18 cellular contexts compared by ENCODE assay signal in the genomic region with DNA sequence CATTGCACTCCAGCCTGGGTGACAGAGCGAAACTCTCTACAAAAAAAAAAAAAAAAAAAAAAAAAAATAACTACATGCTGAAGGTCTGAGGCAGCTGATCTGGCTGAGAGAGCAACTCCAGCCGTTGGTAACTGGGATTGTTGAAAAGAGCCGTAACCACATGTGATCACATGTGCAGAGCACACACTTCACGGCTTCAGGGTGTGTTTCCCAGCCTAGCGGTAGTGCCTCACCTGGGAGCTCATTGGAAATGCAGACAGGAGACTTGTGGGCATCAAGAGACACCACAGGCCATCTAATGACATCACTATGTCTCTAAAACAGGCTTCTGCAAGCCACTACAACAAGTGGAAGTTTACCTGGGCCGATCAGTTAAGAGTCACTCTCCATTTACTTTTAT. TPM values are rescaled to one million over a fixed set of nuclear protein-coding genes. Genes with fewer than 3 reads are reported as not detected.
DNase-seq lines count a peak whose midpoint lies in the region; ATAC-seq, FAIRE-seq and TF ChIP-seq lines count a peak whose summit lies in the region.
"Had no signal": no experiment of that assay in that cellular context is flagged by ENCODE, and none has a peak within 500 bp of the region (broad histone marks: within the 10 kb centered on the region; RNA-seq: fewer than 3 reads in every experiment).

No MANE protein-coding gene starts in this region.

- intact Hi-C loops in HCT116 (cut with micrococcal nuclease) (no loop called here), pancreas (cut with DNase I) (no loop called here)

- no peaks in the 10 kb centered on the region for H3K36me3 ChIP-seq in HCT116 (ENCODE audit: control insufficient read depth in 1 of 2, insufficient read depth in 2 of 2, low read length in 2 of 2)
- no peaks in the 10 kb centered on the region for H3K36me3 ChIP-seq in hepatocyte (replicated peaks; ENCODE audit: insufficient read depth, low read depth)
- no peaks in the 10 kb centered on the region for H3K36me3 ChIP-seq in pancreas
- H3K36me3 ChIP-seq: BE2C, cardiac muscle cell, heart right ventricle had no signal

- no peak overlapping the region for H3K27ac ChIP-seq in HCT116 (ENCODE audit: low read depth, low read length)
- H3K27ac ChIP-seq in hepatocyte = peak overlapping the region; percentile 94
- peak overlapping the region in 2 of 4 donors; percentile 77 to 87 for H3K27ac ChIP-seq in pancreas
- H3K27ac ChIP-seq: heart right ventricle, testis had no signal

- TF ChIP-seq RAD21 in HCT116 (IDR thresholded peaks at IDR 0.05; ENCODE audit: low read depth) = no peak

- H3K9me3 Mint-ChIP-seq in activated CD8-positive, alpha-beta T cell treated with anti-CD3 and anti-CD28 coated beads, Interleukin-2, amount 10 ng/mL, durations not matched to agents 7 days and 5 days (ENCODE audit: insufficient read depth) = no peaks in the 10 kb centered on the region
- H3K9me3 Mint-ChIP-seq: activated T-helper 1 cell treated with anti-CD3 and anti-CD28 coated beads, Interleukin-12 subunit alpha, Interleukin-12 subunit beta, Interleukin-2, Interleukin-4 antibody, amounts not matched to agents 30 ng/mL and 10 ng/mL and 1 ng/mL, durations not matched to agents 14 hours and 24 hours and 36 hours; naive B cell had no signal

- FAIRE-seq in pancreas (lab: Jason Lieb, UNC) = no peak

- H3K4me3 ChIP-seq in HCT116 (replicated peaks in 1 of 2; ENCODE audit: low read depth in 1 of 2, low read length in 2 of 2) (no peak overlapping the region), hepatocyte (no peak overlapping the region), pancreas (no peak overlapping the region)
- H3K4me3 ChIP-seq: cardiac muscle cell, heart right ventricle, testis had no signal

- no peak for TF ChIP-seq POLR2A in HCT116 (IDR thresholded peaks at IDR 0.05; ENCODE audit: borderline replicate concordance, extremely low read depth, insufficient read depth, insufficient read length)

- no peaks in the 10 kb centered on the region for H3K27me3 ChIP-seq in HCT116 (ENCODE audit: insufficient read depth, low read length)
- H3K27me3 ChIP-seq in hepatocyte = no peaks in the 10 kb centered on the region
- H3K27me3 ChIP-seq in pancreas = no peaks in the 10 kb centered on the region
- H3K27me3 ChIP-seq: BE2C, cardiac muscle cell, testis had no signal

- CTCF ChIA-PET in HCT116 (lab: Charles Lee) = no interaction called here
- CTCF ChIA-PET in activated CD8-positive, alpha-beta T cell treated with anti-CD3 and anti-CD28 coated beads, Interleukin-2, amount 10 ng/mL, durations not matched to agents 7 days and 5 days (lab: Charles Lee) = interaction anchor here (0.6 to 1.3 kb wide), 3 partner anchors 12 to 60 kb away, joined by 3 to 5 read pairs (median 3); a partner anchor contains a TSS

- TF ChIP-seq CTCF in HCT116 (IDR thresholded peaks at IDR 0.05 in 2 of 3, conservative IDR thresholded peaks at IDR 0.05 in 1 of 3; ENCODE audit: borderline replicate concordance in 1 of 3, insufficient read depth in 1 of 3, low read depth in 2 of 3, low read length in 2 of 3) (no peak; a peak in 1 of 6 replicates), hepatocyte (IDR thresholded peaks at IDR 0.05; ENCODE audit: poor library complexity) (no peak), pancreas (IDR thresholded peaks at IDR 0.05) (no peak)

- no peaks in the 10 kb centered on the region for H3K4me1 Mint-ChIP-seq in activated CD8-positive, alpha-beta T cell treated with anti-CD3 and anti-CD28 coated beads, Interleukin-2, amount 10 ng/mL, durations not matched to agents 7 days and 5 days (ENCODE audit: low read depth)

- no peaks in the 10 kb centered on the region for H3K9me3 ChIP-seq in HCT116 (ENCODE audit: control insufficient read depth in 1 of 2, insufficient read depth in 1 of 2, low read depth in 1 of 2, low read length in 2 of 2)
- no peaks in the 10 kb centered on the region for H3K9me3 ChIP-seq in hepatocyte (ENCODE audit: low read depth)
- H3K9me3 ChIP-seq in pancreas = no peaks in the 10 kb centered on the region
- H3K9me3 ChIP-seq: BE2C, heart right ventricle, testis had no signal

- no peak overlapping the region for H2AFZ ChIP-seq in HCT116 (ENCODE audit: low read depth, low read length, poor library complexity, severe bottlenecking)
- H2AFZ ChIP-seq in hepatocyte = no peak overlapping the region

- H3K4me3 Mint-ChIP-seq in activated CD8-positive, alpha-beta T cell treated with anti-CD3 and anti-CD28 coated beads, Interleukin-2, amount 10 ng/mL, durations not matched to agents 7 days and 5 days = no peak overlapping the region
- H3K4me3 Mint-ChIP-seq: activated T-helper 1 cell treated with anti-CD3 and anti-CD28 coated beads, Interleukin-12 subunit alpha, Interleukin-12 subunit beta, Interleukin-2, Interleukin-4 antibody, amounts not matched to agents 30 ng/mL and 10 ng/mL and 1 ng/mL, durations not matched to agents 14 hours and 24 hours and 36 hours; naive B cell had no signal

- H3K79me2 ChIP-seq in HCT116 (ENCODE audit: insufficient read depth, low read length) = no peaks in the 10 kb centered on the region
- H3K79me2 ChIP-seq in hepatocyte = no peaks in the 10 kb centered on the region

- 67% methylated on average over 6 of the region's 6 CpGs for WGBS in hepatocyte (ENCODE audit: low lambda C conversion rate, missing lambda C conversion rate)
- WGBS in pancreas, 2 donors = 44 to 45% methylated on average over 6 of the region's 6 CpGs

- peaks cover 15% of the 10 kb centered on the region for H3K27me3 Mint-ChIP-seq in activated CD8-positive, alpha-beta T cell treated with anti-CD3 and anti-CD28 coated beads, Interleukin-2, amount 10 ng/mL, durations not matched to agents 7 days and 5 days (ENCODE audit: low read depth)

- no peak overlapping the region for H3K27ac Mint-ChIP-seq in activated CD8-positive, alpha-beta T cell treated with anti-CD3 and anti-CD28 coated beads, Interleukin-2, amount 10 ng/mL, durations not matched to agents 7 days and 5 days
- H3K27ac Mint-ChIP-seq: activated T-helper 1 cell treated with anti-CD3 and anti-CD28 coated beads, Interleukin-12 subunit alpha, Interleukin-12 subunit beta, Interleukin-2, Interleukin-4 antibody, amounts not matched to agents 30 ng/mL and 10 ng/mL and 1 ng/mL, durations not matched to agents 14 hours and 24 hours and 36 hours; naive B cell had no signal

- RAD21 ChIA-PET in HCT116 (lab: Charles Lee; ENCODE audit: low non-redundant PET in 1 of 2, low total read pairs in 2 of 2, uncharacterized antibody in 2 of 2, unreplicated experiment in 2 of 2) = no interaction called here

- H3K9me2 ChIP-seq in HCT116 (ENCODE audit: insufficient read depth) = no peaks in the 10 kb centered on the region
- no peaks in the 10 kb centered on the region for H3K9me2 ChIP-seq in hepatocyte (replicated peaks; ENCODE audit: insufficient read depth)

- POLR2A ChIA-PET in HCT116 (lab: Charles Lee) = no interaction called here
- POLR2A ChIA-PET in activated CD8-positive, alpha-beta T cell treated with anti-CD3 and anti-CD28 coated beads, Interleukin-2, amount 10 ng/mL, durations not matched to agents 7 days and 5 days (lab: Charles Lee) = no interaction called here

- H3K4me1 ChIP-seq in HCT116 (ENCODE audit: control insufficient read depth in 1 of 2, insufficient read depth in 2 of 2, low read length in 2 of 2) (peaks cover 16 to 22% of the 10 kb centered on the region in 2 experiments), hepatocyte (ENCODE audit: insufficient read depth) (peaks cover 17% of the 10 kb centered on the region), pancreas (peaks cover 7 to 22% (median 14%) of the 10 kb centered on the region in 3 donors)
- H3K4me1 ChIP-seq: BE2C, testis had no signal

- no peak for DNase-seq in HCT116 (ENCODE audit: low read depth, low spot score)
- peak; percentile 12 for DNase-seq in NCI-H510A treated with DMSO at 0.1 percent for 48 hours (lab: John Stamatoyannopoulos, UW)
- peak; percentile 55 for DNase-seq in hepatocyte (ENCODE audit: low spot score)
- DNase-seq in pancreas = peak in 2 of 6 donors; percentile 27 to 38
- no peak for DNase-seq in central memory CD4-positive, alpha-beta T cell
- DNase-seq in activated CD8-positive, alpha-beta T cell treated with anti-CD3 and anti-CD28 coated beads, Interleukin-2, amount 10 ng/mL, durations not matched to agents 7 days and 5 days = no peak
- DNase-seq: activated CD8-positive, alpha-beta memory T cell treated with anti-CD3 and anti-CD28 coated beads for 24 hours; BE2C; effector CD4-positive, alpha-beta T cell; heart right ventricle; left cardiac atrium; naive B cell; NCI-H1105; NCI-H226; testis had no signal

- ATAC-seq in HCT116 = peak; percentile 59; the same call in 1 of the 2 replicates
- peak; percentile 41 to 50 (median 44) for ATAC-seq in pancreas
- no peak for ATAC-seq in activated CD8-positive, alpha-beta T cell treated with anti-CD3 and anti-CD28 coated beads, Interleukin-2, amount 10 ng/mL, durations not matched to agents 7 days and 5 days
- no peak for ATAC-seq in HG02610 (IDR thresholded peaks at IDR 0.05; ENCODE audit: unreplicated experiment)
- ATAC-seq: heart right ventricle, left cardiac atrium had no signal

- no peak overlapping the region for H3K9ac ChIP-seq in HCT116 (ENCODE audit: low read length)

- H4K20me1 ChIP-seq in HCT116 (ENCODE audit: insufficient read depth) (no peaks in the 10 kb centered on the region), hepatocyte (ENCODE audit: insufficient read depth, poor library complexity, severe bottlenecking) (no peaks in the 10 kb centered on the region)

- H3K4me2 ChIP-seq in HCT116 (ENCODE audit: low read length) (no peak overlapping the region), hepatocyte (no peak overlapping the region)

- H3K36me3 Mint-ChIP-seq in activated CD8-positive, alpha-beta T cell treated with anti-CD3 and anti-CD28 coated beads, Interleukin-2, amount 10 ng/mL, durations not matched to agents 7 days and 5 days (ENCODE audit: low read depth) = no peaks in the 10 kb centered on the region
- H3K36me3 Mint-ChIP-seq: naive B cell had no signal

- BruUV-seq in HCT116 (replicated peaks; lab: Mats Ljungman, UMichigan) = no TSS peak

TF ChIP-seq in HCT116, 20 proteins besides CTCF, POLR2A, EP300 and RAD21 (continues in another document):
- TF ChIP-seq SRF (IDR thresholded peaks at IDR 0.05; ENCODE audit: low read depth) (no peak), POLR2AphosphoS5 (IDR thresholded peaks at IDR 0.05; ENCODE audit: low read depth, low read length) (no peak)

RNA-seq across cellular contexts. Expression of a gene that starts 11.8 kb away (rescaled TPM):
- total RNA-seq in HCT116 (2021; ENCODE audit: unreplicated experiment) (23.7 TPM), hepatocyte (17.1 and 17.8 TPM in 2 replicates), pancreas (10 to 100 TPM in 3 of 6 donors, 1 to 10 TPM in 3; 8.0 to 16.9 (median 9.9) TPM)
- polyA plus RNA-seq in HCT116 (2012) = 8.2 and 9.1 TPM in 2 replicates
- polyA plus RNA-seq in hepatocyte (2.8 and 3.6 TPM in 2 replicates), pancreas (1 to 10 TPM; 2.6 to 4.0 TPM)
- 10 to 100 TPM; 10.3 to 12.1 TPM for total RNA-seq in activated CD8-positive, alpha-beta T cell treated with anti-CD3 and anti-CD28 coated beads, Interleukin-2, amount 10 ng/mL, durations not matched to agents 7 days and 5 days

RNA-seq across cellular contexts. Expression of a gene that starts 45.2 kb away (rescaled TPM):
- total RNA-seq in HCT116 (2021; ENCODE audit: unreplicated experiment) (28.1 TPM), hepatocyte (35.8 and 37.1 TPM in 2 replicates), pancreas (10 to 100 TPM in 3 of 6 donors, 1 to 10 TPM in 3; 7.4 to 18.7 (median 10.0) TPM)
- polyA plus RNA-seq in HCT116 (2012) = 11.5 and 16.9 TPM in 2 replicates
- polyA plus RNA-seq in hepatocyte (23.8 and 26.7 TPM in 2 replicates), pancreas (10 to 100 TPM; 14.9 to 23.7 TPM)
- 10 to 100 TPM; 36.1 to 40.0 TPM for total RNA-seq in activated CD8-positive, alpha-beta T cell treated with anti-CD3 and anti-CD28 coated beads, Interleukin-2, amount 10 ng/mL, durations not matched to agents 7 days and 5 days

Comparison
In these comparisons a context has a peak if more than half of its experiments do, and no peak if none do; other contexts are left out.
1. ATAC-seq: peak in HCT116 (single experiment) and pancreas (4 of 4); none in activated CD8-positive, alpha-beta T cell treated with anti-CD3 and anti-CD28 coated beads, Interleukin-2, amount 10 ng/mL, durations not matched to agents 7 days and 5 days (single experiment) and HG02610 (single experiment).
2. DNase-seq: peak in NCI-H510A treated with DMSO at 0.1 percent for 48 hours (single experiment) and hepatocyte (single experiment); none in HCT116 (single experiment), central memory CD4-positive, alpha-beta T cell (single experiment) and activated CD8-positive, alpha-beta T cell treated with anti-CD3 and anti-CD28 coated beads, Interleukin-2, amount 10 ng/mL, durations not matched to agents 7 days and 5 days (single experiment).